In genomic region chr5:124748687-124749594, GRCh38 we compare ENCODE assay signal across 8 cellular contexts. TPM values are rescaled to one million over a fixed set of nuclear protein-coding genes. Genes with fewer than 3 reads are reported as not detected.
A peak's percentile ranks its signal among the peaks of the same experiment; 100 is the strongest.
DNase-seq lines count a peak whose midpoint lies in the region; ATAC-seq and TF ChIP-seq lines count a peak whose summit lies in the region.

No MANE protein-coding gene starts in this region.

- no peak overlapping the region for H3K27ac Mint-ChIP-seq in CD4-positive, alpha-beta T cell
- no peak overlapping the region for H3K27ac Mint-ChIP-seq in activated naive CD8-positive, alpha-beta T cell
- H3K27ac Mint-ChIP-seq in neural crest cell (ENCODE audit: unreplicated experiment) = peak overlapping the region; percentile 96

- H3K36me3 Mint-ChIP-seq in CD4-positive, alpha-beta T cell (ENCODE audit: low read depth) = no peaks in the 10 kb centered on the region
- H3K36me3 Mint-ChIP-seq in activated naive CD8-positive, alpha-beta T cell = no peaks in the 10 kb centered on the region
- H3K36me3 Mint-ChIP-seq in neural crest cell (ENCODE audit: low read depth) = peaks cover 3% of the 10 kb centered on the region

- POLR2A ChIA-PET in CD4-positive, alpha-beta T cell (lab: Charles Lee) = no interaction called here

- H3K9me3 Mint-ChIP-seq in CD4-positive, alpha-beta T cell = no peaks in the 10 kb centered on the region
- H3K9me3 Mint-ChIP-seq in activated naive CD8-positive, alpha-beta T cell (ENCODE audit: low read depth) = peaks cover 3% of the 10 kb centered on the region
- no peaks in the 10 kb centered on the region for H3K9me3 Mint-ChIP-seq in neural crest cell

- TF ChIP-seq CTCF in CD4-positive, alpha-beta T cell (IDR thresholded peaks at IDR 0.05) = no peak
- TF ChIP-seq CTCF in neural crest cell (conservative IDR thresholded peaks at IDR 0.05) = peak; percentile 9

- H3K27me3 Mint-ChIP-seq in CD4-positive, alpha-beta T cell = peaks cover 24% of the 10 kb centered on the region
- peaks cover 29% of the 10 kb centered on the region for H3K27me3 Mint-ChIP-seq in activated naive CD8-positive, alpha-beta T cell
- H3K27me3 Mint-ChIP-seq in neural crest cell (ENCODE audit: low read depth) = peaks cover 10% of the 10 kb centered on the region

- no peaks in the 10 kb centered on the region for H3K9me3 ChIP-seq in CD4-positive, alpha-beta T cell (ENCODE audit: control insufficient read depth, low read length)

- DNase-seq in CD4-positive, alpha-beta T cell = no peak
- DNase-seq in NCI-H2171 (lab: John Stamatoyannopoulos, UW) (peak; percentile 81), glomerular endothelial cell (ENCODE audit: extremely low read depth, low read depth, low spot score) (peak; percentile 90), neural crest cell (ENCODE audit: low read depth, low spot score) (peak; percentile 61)
- no peak for DNase-seq in activated CD8-positive, alpha-beta memory T cell treated with anti-CD3 and anti-CD28 coated beads for 24 hours

- H3K27ac ChIP-seq in CD4-positive, alpha-beta T cell (ENCODE audit: low read depth, low read length) = no peak overlapping the region

- H3K4me1 Mint-ChIP-seq in CD4-positive, alpha-beta T cell (ENCODE audit: low read depth) = peaks cover 34% of the 10 kb centered on the region
- H3K4me1 Mint-ChIP-seq in activated naive CD8-positive, alpha-beta T cell (ENCODE audit: low read depth) = peaks cover 30% of the 10 kb centered on the region
- peaks cover 45% of the 10 kb centered on the region for H3K4me1 Mint-ChIP-seq in neural crest cell

- CTCF ChIA-PET in CD4-positive, alpha-beta T cell (lab: Charles Lee) = no interaction called here

- intact Hi-C loops in CD4-positive, alpha-beta T cell (cut with DNase I, micrococcal nuclease) = no loop called here

- peaks cover 49% of the 10 kb centered on the region for H3K27me3 ChIP-seq in CD4-positive, alpha-beta T cell (ENCODE audit: control insufficient read depth, insufficient read depth, low read length)

- no peak for ATAC-seq in CD4-positive, alpha-beta T cell (ENCODE audit: poor library complexity)
- ATAC-seq in GM19035 (IDR thresholded peaks at IDR 0.05; ENCODE audit: unreplicated experiment) = peak; percentile 78
- ATAC-seq in HG03108 (IDR thresholded peaks at IDR 0.05; ENCODE audit: unreplicated experiment) = peak; percentile 83

- H3K4me3 Mint-ChIP-seq in CD4-positive, alpha-beta T cell = peak overlapping the region; percentile 20
- H3K4me3 Mint-ChIP-seq in activated naive CD8-positive, alpha-beta T cell = peak overlapping the region; percentile 63
- H3K4me3 Mint-ChIP-seq in neural crest cell = no peak overlapping the region

RNA-seq across cellular contexts. Expression of gene ZNF608, which starts 2.5 kb away (rescaled TPM):
- total RNA-seq in CD4-positive, alpha-beta T cell = under 1 TPM in 1 of 2 experiments, not detected in 1; 0.14 TPM
- total RNA-seq in glomerular endothelial cell (26.8 and 30.9 TPM in 2 replicates), neural crest cell (106 and 107 TPM in 2 replicates)

Comparison
In these comparisons a context has a peak if more than half of its experiments do, and no peak if none do; other contexts are left out.
1. DNase-seq: peak in NCI-H2171 (single experiment), glomerular endothelial cell (single experiment) and neural crest cell (single experiment); none in CD4-positive, alpha-beta T cell (0 of 10) and activated CD8-positive, alpha-beta memory T cell treated with anti-CD3 and anti-CD28 coated beads for 24 hours (single experiment).
2. RNA of gene ZNF608, which starts 2.5 kb away (total RNA-seq): 106 to 107 TPM in neural crest cell and 26.8 to 30.9 TPM in glomerular endothelial cell; 0.14 TPM in CD4-positive, alpha-beta T cell; every median in the first group is over 10 times any median in the second.